7 cellular contexts compared by ENCODE assay signal in the genomic region with DNA sequence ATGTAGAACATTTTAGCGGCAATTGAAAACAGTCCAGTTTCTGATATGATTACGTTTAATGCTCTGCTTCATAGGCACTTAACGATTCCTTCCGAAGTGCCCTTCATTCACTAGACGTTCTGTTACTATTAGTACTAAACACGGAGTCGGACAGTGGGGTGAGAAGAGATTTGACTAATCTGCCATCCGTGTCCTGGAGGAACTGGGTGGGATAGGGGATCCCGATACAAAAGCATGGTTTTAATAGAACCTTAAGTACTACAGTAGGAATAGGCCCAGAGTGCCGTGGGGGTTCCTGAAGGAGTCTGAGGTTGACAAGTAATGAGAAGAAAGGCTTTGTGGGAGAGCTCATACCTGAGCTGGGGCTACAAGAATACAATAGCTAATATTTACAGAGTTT. TPM values are rescaled to one million over a fixed set of nuclear protein-coding genes. Genes with fewer than 3 reads are reported as not detected.
DNase-seq lines count a peak whose midpoint lies in the region; ATAC-seq and TF ChIP-seq lines count a peak whose summit lies in the region.

No MANE protein-coding gene starts in this region.

- H3K27ac ChIP-seq in GM23338 (ENCODE audit: low read depth) (no peak overlapping the region), SU-DHL-6 (ENCODE audit: low read depth, low read length) (no peak overlapping the region), gastroesophageal sphincter (peak overlapping the region in 2 of 4 donors; percentile 79 to 81), skin epidermis (peak overlapping the region in 11 of 21 experiments; percentile 36 to 85 (median 78))

- H3F3A ChIP-seq in GM23338 (replicated peaks; ENCODE audit: low read depth): no peaks in the 10 kb centered on the region; the same call in 1 of the 2 replicates
- no peaks in the 10 kb centered on the region for H3F3A ChIP-seq in SU-DHL-6 (ENCODE audit: insufficient read depth)

- TF ChIP-seq POLR2A in gastroesophageal sphincter (IDR thresholded peaks at IDR 0.05): no peak

- peaks cover 2% of the 10 kb centered on the region for H3K27me3 Mint-ChIP-seq in GM23338 (ENCODE audit: insufficient read depth, low read depth, poor library complexity)

- H3K9me3 Mint-ChIP-seq in GM23338: peaks cover under 1% of the 10 kb centered on the region; the same call in 1 of the 3 replicates

- ATAC-seq in GM23338 (no peak), gastroesophageal sphincter (no peak), GM19035 (IDR thresholded peaks at IDR 0.05; ENCODE audit: unreplicated experiment) (no peak)

- H4K20me1 ChIP-seq in GM23338 (replicated peaks; ENCODE audit: insufficient read depth) (no peaks in the 10 kb centered on the region), SU-DHL-6 (ENCODE audit: low read depth, low read length) (no peaks in the 10 kb centered on the region)

- H3K27me3 ChIP-seq in GM23338 (ENCODE audit: insufficient read depth): no peaks in the 10 kb centered on the region
- H3K27me3 ChIP-seq in SU-DHL-6 (ENCODE audit: low read length): no peaks in the 10 kb centered on the region
- no peaks in the 10 kb centered on the region for H3K27me3 ChIP-seq in gastroesophageal sphincter

- H3K4me2 ChIP-seq in GM23338 (peak overlapping the region; percentile 96), SU-DHL-6 (ENCODE audit: low read depth, low read length, poor library complexity, severe bottlenecking) (peak overlapping the region; percentile 81)

- no peak for DNase-seq in GM23338 (ENCODE audit: low spot score)
- no peak for DNase-seq in T-helper 9 cell
- no peak for DNase-seq in H4 (ENCODE audit: low spot score)

- peaks cover 16% of the 10 kb centered on the region for H3K4me1 Mint-ChIP-seq in GM23338

- no peak for TF ChIP-seq CTCF in GM23338 (conservative IDR thresholded peaks at IDR 0.05; ENCODE audit: low read depth in 2 of 2)
- TF ChIP-seq CTCF in SU-DHL-6 (IDR thresholded peaks at IDR 0.05; ENCODE audit: insufficient read depth, low read length, poor library complexity, severe bottlenecking): no peak
- no peak for TF ChIP-seq CTCF in gastroesophageal sphincter (IDR thresholded peaks at IDR 0.05)

- peaks cover 40% of the 10 kb centered on the region for H3K79me2 ChIP-seq in GM23338 (replicated peaks; ENCODE audit: insufficient read depth)
- peaks cover 10% of the 10 kb centered on the region for H3K79me2 ChIP-seq in SU-DHL-6 (ENCODE audit: insufficient read depth, low read length)

- H2AFZ ChIP-seq in GM23338: peak overlapping the region; percentile 99
- H2AFZ ChIP-seq in SU-DHL-6 (ENCODE audit: low read depth, low read length, severe bottlenecking): peak overlapping the region; percentile 99

- H3K9me3 ChIP-seq in SU-DHL-6 (ENCODE audit: insufficient read depth, low read length) (no peaks in the 10 kb centered on the region), gastroesophageal sphincter (no peaks in the 10 kb centered on the region)

- H3K4me3 Mint-ChIP-seq in GM23338: peak overlapping the region; percentile 94

- H3K36me3 Mint-ChIP-seq in GM23338 (ENCODE audit: low read depth): peaks cover 1% of the 10 kb centered on the region

- no peaks in the 10 kb centered on the region for H3K9me2 ChIP-seq in GM23338 (ENCODE audit: insufficient read depth)
- H3K9me2 ChIP-seq in SU-DHL-6 (replicated peaks; ENCODE audit: insufficient read depth, low read length): no peaks in the 10 kb centered on the region

- H3K4me1 ChIP-seq in GM23338 (ENCODE audit: insufficient read depth) (peaks cover 8% of the 10 kb centered on the region), gastroesophageal sphincter (peaks cover 2 to 26% (median 4%) of the 10 kb centered on the region in 3 donors)

- H3K27ac Mint-ChIP-seq in GM23338: no peak overlapping the region; the same call in 1 of the 2 replicates

- H3K4me3 ChIP-seq in GM23338 (peak overlapping the region; percentile 94), SU-DHL-6 (ENCODE audit: insufficient read depth, low read length, poor library complexity, severe bottlenecking) (peak overlapping the region; percentile 86), gastroesophageal sphincter (peak overlapping the region; percentile 55 to 73), skin epidermis (peak overlapping the region; percentile 59 to 94 (median 71))

- H3K9ac ChIP-seq in SU-DHL-6 (ENCODE audit: low read length): peak overlapping the region; percentile 72

- H3K36me3 ChIP-seq in GM23338 (ENCODE audit: insufficient read depth) (no peaks in the 10 kb centered on the region), SU-DHL-6 (ENCODE audit: low read length) (no peaks in the 10 kb centered on the region), gastroesophageal sphincter (peaks cover 0 to 12% of the 10 kb centered on the region in 2 donors)

- 11 to 14% methylated on average over 3 to 7 of the region's 10 CpGs for WGBS in gastroesophageal sphincter (ENCODE audit: low coverage in 1 of 2), 2 donors

- TF ChIP-seq EP300 in gastroesophageal sphincter (IDR thresholded peaks at IDR 0.05): no peak

TF ChIP-seq in GM23338, 12 proteins besides CTCF, POLR2A, EP300 and RAD21 (continues in another document):
- no peak for TF ChIP-seq JUNB (IDR thresholded peaks at IDR 0.05; ENCODE audit: unreplicated experiment)
- TF ChIP-seq, protein P1, sequence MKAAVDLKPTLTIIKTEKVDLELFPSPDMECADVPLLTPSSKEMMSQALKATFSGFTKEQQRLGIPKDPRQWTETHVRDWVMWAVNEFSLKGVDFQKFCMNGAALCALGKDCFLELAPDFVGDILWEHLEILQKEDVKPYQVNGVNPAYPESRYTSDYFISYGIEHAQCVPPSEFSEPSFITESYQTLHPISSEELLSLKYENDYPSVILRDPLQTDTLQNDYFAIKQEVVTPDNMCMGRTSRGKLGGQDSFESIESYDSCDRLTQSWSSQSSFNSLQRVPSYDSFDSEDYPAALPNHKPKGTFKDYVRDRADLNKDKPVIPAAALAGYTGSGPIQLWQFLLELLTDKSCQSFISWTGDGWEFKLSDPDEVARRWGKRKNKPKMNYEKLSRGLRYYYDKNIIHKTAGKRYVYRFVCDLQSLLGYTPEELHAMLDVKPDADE (IDR thresholded peaks at IDR 0.05): no peak
- no peak for TF ChIP-seq STAT1 (IDR thresholded peaks at IDR 0.05; ENCODE audit: unreplicated experiment)
- no peak for TF ChIP-seq CREB1 (CRISPR knock-in tag; IDR thresholded peaks at IDR 0.05; ENCODE audit: low read depth)
- TF ChIP-seq, protein P2, sequence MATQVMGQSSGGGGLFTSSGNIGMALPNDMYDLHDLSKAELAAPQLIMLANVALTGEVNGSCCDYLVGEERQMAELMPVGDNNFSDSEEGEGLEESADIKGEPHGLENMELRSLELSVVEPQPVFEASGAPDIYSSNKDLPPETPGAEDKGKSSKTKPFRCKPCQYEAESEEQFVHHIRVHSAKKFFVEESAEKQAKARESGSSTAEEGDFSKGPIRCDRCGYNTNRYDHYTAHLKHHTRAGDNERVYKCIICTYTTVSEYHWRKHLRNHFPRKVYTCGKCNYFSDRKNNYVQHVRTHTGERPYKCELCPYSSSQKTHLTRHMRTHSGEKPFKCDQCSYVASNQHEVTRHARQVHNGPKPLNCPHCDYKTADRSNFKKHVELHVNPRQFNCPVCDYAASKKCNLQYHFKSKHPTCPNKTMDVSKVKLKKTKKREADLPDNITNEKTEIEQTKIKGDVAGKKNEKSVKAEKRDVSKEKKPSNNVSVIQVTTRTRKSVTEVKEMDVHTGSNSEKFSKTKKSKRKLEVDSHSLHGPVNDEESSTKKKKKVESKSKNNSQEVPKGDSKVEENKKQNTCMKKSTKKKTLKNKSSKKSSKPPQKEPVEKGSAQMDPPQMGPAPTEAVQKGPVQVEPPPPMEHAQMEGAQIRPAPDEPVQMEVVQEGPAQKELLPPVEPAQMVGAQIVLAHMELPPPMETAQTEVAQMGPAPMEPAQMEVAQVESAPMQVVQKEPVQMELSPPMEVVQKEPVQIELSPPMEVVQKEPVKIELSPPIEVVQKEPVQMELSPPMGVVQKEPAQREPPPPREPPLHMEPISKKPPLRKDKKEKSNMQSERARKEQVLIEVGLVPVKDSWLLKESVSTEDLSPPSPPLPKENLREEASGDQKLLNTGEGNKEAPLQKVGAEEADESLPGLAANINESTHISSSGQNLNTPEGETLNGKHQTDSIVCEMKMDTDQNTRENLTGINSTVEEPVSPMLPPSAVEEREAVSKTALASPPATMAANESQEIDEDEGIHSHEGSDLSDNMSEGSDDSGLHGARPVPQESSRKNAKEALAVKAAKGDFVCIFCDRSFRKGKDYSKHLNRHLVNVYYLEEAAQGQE (IDR thresholded peaks at IDR 0.05; ENCODE audit: unreplicated experiment): no peak
- TF ChIP-seq ZNF114 (CRISPR knock-in tag; IDR thresholded peaks at IDR 0.05): no peak
- no peak for TF ChIP-seq POLR2AphosphoS5 (IDR thresholded peaks at IDR 0.05; ENCODE audit: low read depth)

RNA-seq across cellular contexts. Expression of a gene that starts 0.6 kb away (rescaled TPM):
- 5.9 and 7.6 TPM in 2 replicates for total RNA-seq in GM23338 (2014; rRNA removed; shearing (Covaris generic))
- polyA plus RNA-seq in GM23338 (2016; fragmentation: Nextera tagmentation; extraction: Ambion mirVana): 45.2 and 47.8 TPM in 2 replicates
- 10 to 100 TPM in 3 of 4 donors, 1 to 10 TPM in 1; 9.1 to 21.6 (median 14.2) TPM for total RNA-seq in gastroesophageal sphincter
- 37.9 and 48.7 TPM in 2 replicates for total RNA-seq in H4 (2014; rRNA removed; shearing (Covaris generic))

RNA-seq across cellular contexts. Expression of a gene that starts 0.7 kb away (rescaled TPM):
- 32.9 and 34.0 TPM in 2 replicates for total RNA-seq in GM23338 (2014; rRNA removed; shearing (Covaris generic))
- 13.3 and 13.6 TPM in 2 replicates for polyA plus RNA-seq in GM23338 (2016; fragmentation: Nextera tagmentation; extraction: Ambion mirVana)
- 10 to 100 TPM; 10.9 to 24.1 (median 20.1) TPM for total RNA-seq in gastroesophageal sphincter
- total RNA-seq in H4 (2014; rRNA removed; shearing (Covaris generic)): 6.7 and 14.3 TPM in 2 replicates

RNA-seq across cellular contexts. Expression of a gene that starts 13.3 kb away (rescaled TPM):
- 0.10 and 9.2 TPM in 2 replicates for total RNA-seq in GM23338 (2014; rRNA removed; shearing (Covaris generic))
- 1.6 and 1.8 TPM in 2 replicates for polyA plus RNA-seq in GM23338 (2016; fragmentation: Nextera tagmentation; extraction: Ambion mirVana)
- 1 to 10 TPM in 2 of 4 donors, under 1 TPM in 2; 0.19 to 1.2 (median 1.1) TPM for total RNA-seq in gastroesophageal sphincter
- total RNA-seq in H4 (2014; rRNA removed; shearing (Covaris generic)): not detected in 2 replicates

Comparison
In these comparisons a context has a peak if more than half of its experiments do, and no peak if none do; other contexts are left out.
1. H3K27ac ChIP-seq: peak in skin epidermis (11 of 21); none in GM23338 (single experiment) and SU-DHL-6 (single experiment).
2. Peak in every context shown above with its lines, with median percentiles within 50 percentile points of each other: H3K4me3 ChIP-seq.